ENCODE assay signal across 8 cellular contexts in genomic region chr3:53495091-53495517, GRCh38. TPM values are rescaled to one million over a fixed set of nuclear protein-coding genes. Genes with fewer than 3 reads are reported as not detected.
A peak's percentile ranks its signal among the peaks of the same experiment; 100 is the strongest.
DNase-seq lines count a peak whose midpoint lies in the region; ATAC-seq and TF ChIP-seq lines count a peak whose summit lies in the region.

No MANE protein-coding gene starts in this region.

- peak overlapping the region; percentile 10 for H2BK12ac ChIP-seq in neuronal stem cell (ENCODE audit: low read length)

- no peaks in the 10 kb centered on the region for H3K36me3 ChIP-seq in neuronal stem cell (replicated peaks in 1 of 2; ENCODE audit: control insufficient read depth in 2 of 2, insufficient read depth in 2 of 2, low read length in 2 of 2)

- peak overlapping the region; percentile 85 for H3K23ac ChIP-seq in neuronal stem cell (ENCODE audit: low read depth, low read length, poor library complexity)

- DNase-seq in AG09309 (ENCODE audit: low read depth) = no peak
- no peak for DNase-seq in LNCaP clone FGC (ENCODE audit: low read depth)
- DNase-seq in epithelial cell of proximal tubule (ENCODE audit: low read depth) = no peak
- DNase-seq in neuronal stem cell (ENCODE audit: low spot score) = no peak
- no peak for DNase-seq in kidney glomerular epithelial cell (lab: John Stamatoyannopoulos, UW)
- no peak for DNase-seq in NCI-H82 treated with DMSO at 0.1 percent for 48 hours (lab: John Stamatoyannopoulos, UW; ENCODE audit: unreplicated experiment)

- no peak overlapping the region for H3K4ac ChIP-seq in neuronal stem cell (ENCODE audit: low read length)

- no peak overlapping the region for H3K27ac ChIP-seq in neuronal stem cell (replicated peaks; ENCODE audit: low read length)

- H3K14ac ChIP-seq in neuronal stem cell (ENCODE audit: low read length) = no peak overlapping the region

- H2BK5ac ChIP-seq in neuronal stem cell (ENCODE audit: low read length) = no peak overlapping the region

- ATAC-seq in HG02678 (IDR thresholded peaks at IDR 0.05; ENCODE audit: unreplicated experiment) = no peak
- no peak for ATAC-seq in HG03521 (IDR thresholded peaks at IDR 0.05; ENCODE audit: unreplicated experiment)

- no peak overlapping the region for H2BK15ac ChIP-seq in neuronal stem cell (ENCODE audit: low read length)

- peak overlapping the region; percentile 2; the same call in 1 of the 2 replicates for H3K4me3 ChIP-seq in AG09309 (ENCODE audit: control insufficient read depth, low read depth, low read length)
- H3K4me3 ChIP-seq in LNCaP clone FGC (ENCODE audit: low read depth, low read length) = peak overlapping the region; percentile 49
- peak overlapping the region; percentile 64 for H3K4me3 ChIP-seq in epithelial cell of proximal tubule (ENCODE audit: low read depth, low read length)
- peak overlapping the region; percentile 46 to 75 for H3K4me3 ChIP-seq in neuronal stem cell (ENCODE audit: low read length in 2 of 2)

- no peak overlapping the region for H2BK120ac ChIP-seq in neuronal stem cell (ENCODE audit: low read depth, low read length)

- H4K8ac ChIP-seq in neuronal stem cell (ENCODE audit: low read depth, low read length) = no peak overlapping the region

- H2AFZ ChIP-seq in neuronal stem cell (ENCODE audit: low read length) = peak overlapping the region; percentile 70

- peak overlapping the region; percentile 76 for H3K18ac ChIP-seq in neuronal stem cell (ENCODE audit: low read length)

- H3K27me3 ChIP-seq in neuronal stem cell (ENCODE audit: control insufficient read depth in 3 of 3, insufficient read depth in 3 of 3, low read depth in 1 of 3, low read length in 3 of 3) = peaks cover 11 to 45% (median 36%) of the 10 kb centered on the region in 3 experiments

- H3K79me1 ChIP-seq in neuronal stem cell (ENCODE audit: low read depth, low read length) = no peaks in the 10 kb centered on the region

- no peaks in the 10 kb centered on the region for H3K9me3 ChIP-seq in neuronal stem cell (replicated peaks in 1 of 2; ENCODE audit: control insufficient read depth in 2 of 2, insufficient read depth in 1 of 2, low read depth in 1 of 2, low read length in 2 of 2)

- H3K4me2 ChIP-seq in neuronal stem cell (ENCODE audit: insufficient read depth, low read length, poor library complexity, severe bottlenecking) = peak overlapping the region; percentile 96

- peak overlapping the region; percentile 80 for H3K9ac ChIP-seq in neuronal stem cell (ENCODE audit: low read depth, low read length, poor library complexity)

- H2AK5ac ChIP-seq in neuronal stem cell (ENCODE audit: low read depth, low read length) = no peak overlapping the region

- H3K4me1 ChIP-seq in neuronal stem cell (ENCODE audit: control insufficient read depth in 2 of 2, insufficient read depth in 1 of 2, low read depth in 1 of 2, low read length in 2 of 2) = peaks cover 15 to 44% of the 10 kb centered on the region in 2 donors

- no CpG with 5 or more reads among the region's 30 CpGs for WGBS in neuronal stem cell (ENCODE audit: extremely low coverage in 2 of 2, insufficient read length in 2 of 2, insufficient replicate concordance in 1 of 2), 2 donors

- H4K91ac ChIP-seq in neuronal stem cell (ENCODE audit: low read depth, low read length, poor library complexity) = no peak overlapping the region

- no peak for TF ChIP-seq CTCF in AG09309 (IDR thresholded peaks at IDR 0.05; ENCODE audit: control insufficient read depth, insufficient read depth, low read depth, low read length, missing control alignments)
- no peak for TF ChIP-seq CTCF in LNCaP clone FGC (IDR thresholded peaks at IDR 0.05; ENCODE audit: control insufficient read depth, extremely low read depth, insufficient read depth)
- TF ChIP-seq CTCF in epithelial cell of proximal tubule (conservative IDR thresholded peaks at IDR 0.05; ENCODE audit: low read depth, low read length) = no peak

RNA-seq across cellular contexts. Expression of gene CACNA1D, which starts 0.7 kb away (rescaled TPM):
- 0.07 and 1.9 TPM in 2 replicates for total RNA-seq in epithelial cell of proximal tubule
- polyA plus RNA-seq in neuronal stem cell (2013, experiment 1 of 2) = not detected
- 0.01 TPM for polyA plus RNA-seq in neuronal stem cell (2013, experiment 2 of 2)

Comparison
In these comparisons a context has a peak if more than half of its experiments do, and no peak if none do; other contexts are left out.
1. H3K4me3 ChIP-seq: peak in every context shown above with its lines; median percentile 64 in epithelial cell of proximal tubule; 60 in neuronal stem cell; 49 in LNCaP clone FGC; 2 in AG09309.